Comparison of ENCODE assay signal across 8 cellular contexts in genomic region chr7:76359111-76359986, GRCh38. TPM values are rescaled to one million over a fixed set of nuclear protein-coding genes. Genes with fewer than 3 reads are reported as not detected.
DNase-seq lines count a peak whose midpoint lies in the region; ATAC-seq and TF ChIP-seq lines count a peak whose summit lies in the region.

No MANE protein-coding gene starts in this region.

- H3K4me3 ChIP-seq in GM06990 (replicated peaks; ENCODE audit: low read depth, low read length), result peak overlapping the region; percentile 93
- H3K4me3 ChIP-seq in gastroesophageal sphincter, result peak overlapping the region; percentile 96 to 99
- H3K4me3 ChIP-seq in suprapubic skin, result peak overlapping the region; percentile 94

- H3K27ac ChIP-seq in gastroesophageal sphincter (peak overlapping the region; percentile 97 to 100 (median 100)), suprapubic skin (peak overlapping the region; percentile 98)

- TF ChIP-seq CTCF in GM06990 (IDR thresholded peaks at IDR 0.05; ENCODE audit: insufficient read depth, low read length, poor library complexity, severe bottlenecking) (peak; percentile 82), gastroesophageal sphincter (IDR thresholded peaks at IDR 0.05) (peak in 3 of 4 experiments; percentile 85 to 93 (median 88)), suprapubic skin (IDR thresholded peaks at IDR 0.05) (peak; percentile 72 to 84)

- H3K4me1 ChIP-seq in gastroesophageal sphincter (peaks cover 6 to 53% (median 22%) of the 10 kb centered on the region in 3 donors), suprapubic skin (peaks cover 43% of the 10 kb centered on the region)

- H3K4me3 Mint-ChIP-seq in activated naive CD4-positive, alpha-beta T cell treated with anti-CD3 and anti-CD28 coated beads, Interleukin-2, amount 10 ng/mL, durations not matched to agents 7 days and 5 days, result peak overlapping the region; percentile 86

- H3K36me3 Mint-ChIP-seq in activated naive CD4-positive, alpha-beta T cell treated with anti-CD3 and anti-CD28 coated beads, Interleukin-2, amount 10 ng/mL, durations not matched to agents 7 days and 5 days, result peaks cover 27% of the 10 kb centered on the region

- H3K27ac Mint-ChIP-seq in activated naive CD4-positive, alpha-beta T cell treated with anti-CD3 and anti-CD28 coated beads, Interleukin-2, amount 10 ng/mL, durations not matched to agents 7 days and 5 days, result peak overlapping the region; percentile 94

- no peak for TF ChIP-seq POLR2A in gastroesophageal sphincter (IDR thresholded peaks at IDR 0.05)
- peak in 1 of 2 donors; percentile 48 for TF ChIP-seq POLR2A in suprapubic skin (IDR thresholded peaks at IDR 0.05)

- CTCF ChIA-PET in activated naive CD4-positive, alpha-beta T cell treated with anti-CD3 and anti-CD28 coated beads, Interleukin-2, amount 10 ng/mL, durations not matched to agents 7 days and 5 days (lab: Charles Lee), result interaction anchor here (0.9 to 2.8 kb wide), 7 partner anchors 11 to 181 kb away, joined by 3 to 21 read pairs (median 4); no protein-coding TSS in a partner anchor

- DNase-seq in GM06990 (ENCODE audit: extremely low read depth, insufficient read length) (peak; percentile 96), NAMALWA (ENCODE audit: low spot score) (peak; percentile 99), SK-MEL-5 (ENCODE audit: low read depth, low spot score) (peak; percentile 100), non-pigmented ciliary epithelial cell (ENCODE audit: low read depth) (peak; percentile 91), suprapubic skin (ENCODE audit: low spot score in 2 of 2) (peak; percentile 97 to 99)
- peak; percentile 99 for DNase-seq in activated naive CD4-positive, alpha-beta T cell treated with anti-CD3 and anti-CD28 coated beads, Interleukin-2, amount 10 ng/mL, durations not matched to agents 7 days and 5 days

- H3K36me3 ChIP-seq in GM06990 (ENCODE audit: control insufficient read depth, insufficient read depth, low read length) (peaks cover 2% of the 10 kb centered on the region), gastroesophageal sphincter (no peaks in the 10 kb centered on the region), suprapubic skin (no peaks in the 10 kb centered on the region)

- peaks cover 51% of the 10 kb centered on the region for H3K4me1 Mint-ChIP-seq in activated naive CD4-positive, alpha-beta T cell treated with anti-CD3 and anti-CD28 coated beads, Interleukin-2, amount 10 ng/mL, durations not matched to agents 7 days and 5 days

- in situ Hi-C loops in SK-MEL-5 (cut with HindIII; ENCODE audit: low pct_unique_long_range_greater_than_20kb, low sequenced_read_pairs), result no loop called here

- H3K27me3 ChIP-seq in GM06990 (replicated peaks; ENCODE audit: control insufficient read depth, insufficient read depth, low read length) (no peaks in the 10 kb centered on the region), gastroesophageal sphincter (no peaks in the 10 kb centered on the region), suprapubic skin (no peaks in the 10 kb centered on the region)

- ATAC-seq in HG02571 (IDR thresholded peaks at IDR 0.05; ENCODE audit: unreplicated experiment) (peak; percentile 92), gastroesophageal sphincter (peak; percentile 97)

- 0% methylated on average over 1 to 7 of the region's 41 CpGs for WGBS in gastroesophageal sphincter (ENCODE audit: low coverage in 1 of 2), 2 donors
- WGBS in suprapubic skin, result under 1% methylated on average over 17 of the region's 41 CpGs

- peaks cover 10% of the 10 kb centered on the region for H3K27me3 Mint-ChIP-seq in activated naive CD4-positive, alpha-beta T cell treated with anti-CD3 and anti-CD28 coated beads, Interleukin-2, amount 10 ng/mL, durations not matched to agents 7 days and 5 days

- peaks cover 1% of the 10 kb centered on the region for H3K9me3 Mint-ChIP-seq in activated naive CD4-positive, alpha-beta T cell treated with anti-CD3 and anti-CD28 coated beads, Interleukin-2, amount 10 ng/mL, durations not matched to agents 7 days and 5 days

- H3K9me3 ChIP-seq in gastroesophageal sphincter, result no peaks in the 10 kb centered on the region
- no peaks in the 10 kb centered on the region for H3K9me3 ChIP-seq in suprapubic skin

- TF ChIP-seq EP300 in gastroesophageal sphincter (IDR thresholded peaks at IDR 0.05), result no peak
- no peak for TF ChIP-seq EP300 in suprapubic skin (IDR thresholded peaks at IDR 0.05)

RNA-seq across cellular contexts. Expression of gene YWHAG, which starts 0.6 kb away (rescaled TPM):
- total RNA-seq in SK-MEL-5 (2014; rRNA removed; shearing (Covaris generic)), result 69.0 and 74.5 TPM in 2 replicates
- 160 and 195 TPM in 2 replicates for polyA plus RNA-seq in SK-MEL-5 (2015; cell fraction: cytosol; rRNA removed)
- polyA plus RNA-seq in SK-MEL-5 (2015; cell fraction: nucleus; rRNA removed), result 69.8 and 79.8 TPM in 2 replicates
- total RNA-seq in gastroesophageal sphincter (10 to 100 TPM; 49.8 to 86.2 (median 70.3) TPM), suprapubic skin (10 to 100 TPM; 47.4 to 67.6 (median 65.8) TPM)

RNA-seq across cellular contexts. Expression of gene SSC4D, which starts 50.1 kb away (rescaled TPM):
- 0.59 and 0.77 TPM in 2 replicates for total RNA-seq in SK-MEL-5 (2014; rRNA removed; shearing (Covaris generic))
- 0.61 and 0.86 TPM in 2 replicates for polyA plus RNA-seq in SK-MEL-5 (2015; cell fraction: cytosol; rRNA removed)
- 0.16 TPM in 1 of 2 replicates, not detected in the other for polyA plus RNA-seq in SK-MEL-5 (2015; cell fraction: nucleus; rRNA removed)
- total RNA-seq in gastroesophageal sphincter, result 1 to 10 TPM in 2 of 4 donors, under 1 TPM in 1, not detected in 1; 0.47 to 1.4 (median 1.1) TPM
- under 1 TPM in 2 of 4 donors, not detected in 2; 0.42 to 0.95 TPM for total RNA-seq in suprapubic skin

RNA-seq across cellular contexts. Expression of gene HSPB1, which starts 56.9 kb away (rescaled TPM):
- total RNA-seq in SK-MEL-5 (2014; rRNA removed; shearing (Covaris generic)), result 84.7 and 92.2 TPM in 2 replicates
- polyA plus RNA-seq in SK-MEL-5 (2015; cell fraction: cytosol; rRNA removed), result 925 and 1,406 TPM in 2 replicates
- 91.6 and 136 TPM in 2 replicates for polyA plus RNA-seq in SK-MEL-5 (2015; cell fraction: nucleus; rRNA removed)
- total RNA-seq in gastroesophageal sphincter (1,000 to 10,000 TPM in 2 of 4 donors, 100 to 1,000 TPM in 2; 880 to 2,548 (median 1,000) TPM), suprapubic skin (1,000 to 10,000 TPM in 3 of 4 donors, 100 to 1,000 TPM in 1; 981 to 2,288 (median 2,045) TPM)

Comparison
In these comparisons a context has a peak if more than half of its experiments do, and no peak if none do; other contexts are left out.
1. Peak in every context shown above with its lines: DNase-seq, ATAC-seq, H3K4me3 ChIP-seq and H3K27ac ChIP-seq.